In genomic region chr1:85307987-85308836, GRCh38 we compare ENCODE assay signal across 1 cellular context.
TF ChIP-seq lines count a peak whose summit lies in the region.

No MANE protein-coding gene starts in this region.

TF ChIP-seq in HepG2, 621 proteins besides CTCF, POLR2A, EP300 and RAD21 (continued from another document):
- TF ChIP-seq PAXIP1 (CRISPR knock-in tag; conservative IDR thresholded peaks at IDR 0.05) (0 out of 2 replicates have a peak, but pooled peaks have one; percentile 26), ZNF414 (CRISPR knock-in tag; IDR thresholded peaks at IDR 0.05) (0 out of 2 replicates have a peak, but pooled peaks have one; percentile 52), HOXA9 (CRISPR knock-in tag; IDR thresholded peaks at IDR 0.05; ENCODE audit: borderline replicate concordance) (no peak), ZHX2 (IDR thresholded peaks at IDR 0.05; ENCODE audit: low read depth) (peak; percentile 33; the same call in 1 of the 2 replicates), ZHX2 (CRISPR knock-in tag; IDR thresholded peaks at IDR 0.05; ENCODE audit: borderline replicate concordance) (no peak), YEATS2 (CRISPR knock-in tag; IDR thresholded peaks at IDR 0.05; ENCODE audit: borderline replicate concordance) (peak; percentile 48; the same call in 1 of the 2 replicates), ZNF639 (CRISPR knock-in tag; conservative IDR thresholded peaks at IDR 0.05) (no peak), MTF1 (CRISPR knock-in tag; IDR thresholded peaks at IDR 0.05) (no peak), ZNF225 (CRISPR knock-in tag; IDR thresholded peaks at IDR 0.05) (no peak), ZNF614 (CRISPR knock-in tag; IDR thresholded peaks at IDR 0.05; ENCODE audit: borderline replicate concordance) (peak; percentile 53; the same call in 1 of the 2 replicates), PHF21A (CRISPR knock-in tag; IDR thresholded peaks at IDR 0.05) (0 out of 2 replicates have a peak, but pooled peaks have one; percentile 25), ZMYM2 (CRISPR knock-in tag; IDR thresholded peaks at IDR 0.05) (no peak), E2F5 (CRISPR knock-in tag; conservative IDR thresholded peaks at IDR 0.05) (no peak), NFE2 (CRISPR knock-in tag; IDR thresholded peaks at IDR 0.05) (no peak), ZNF737 (CRISPR knock-in tag; IDR thresholded peaks at IDR 0.05; ENCODE audit: borderline replicate concordance) (no peak), ZNF572 (CRISPR knock-in tag; IDR thresholded peaks at IDR 0.05) (0 out of 2 replicates have a peak, but pooled peaks have one; percentile 49), ZNF124 (CRISPR knock-in tag; IDR thresholded peaks at IDR 0.05) (no peak), HNRNPL (IDR thresholded peaks at IDR 0.05; ENCODE audit: low read depth, low read length) (no peak), SIN3B (IDR thresholded peaks at IDR 0.05; ENCODE audit: low read length) (no peak), ZNF780A (CRISPR knock-in tag; IDR thresholded peaks at IDR 0.05) (0 out of 2 replicates have a peak, but pooled peaks have one; percentile 36), ATF4 (CRISPR knock-in tag; IDR thresholded peaks at IDR 0.05) (0 out of 4 replicates have a peak, but pooled peaks of 1 of the 2 experiments have one; percentile 27), ZNF768 (CRISPR knock-in tag; IDR thresholded peaks at IDR 0.05) (peak; percentile 50; the same call in 1 of the 2 replicates), TEAD2 (CRISPR knock-in tag; IDR thresholded peaks at IDR 0.05) (no peak), ZNF331 (CRISPR knock-in tag; IDR thresholded peaks at IDR 0.05) (peak; percentile 24; the same call in 1 of the 2 replicates), REL (CRISPR knock-in tag; conservative IDR thresholded peaks at IDR 0.05) (0 out of 2 replicates have a peak, but pooled peaks have one; percentile 43), TBL1XR1 (IDR thresholded peaks at IDR 0.05; ENCODE audit: borderline replicate concordance, low read length, partially characterized antibody) (no peak), ZNF552 (CRISPR knock-in tag; IDR thresholded peaks at IDR 0.05; ENCODE audit: borderline replicate concordance) (no peak), ZNF20 (CRISPR knock-in tag; IDR thresholded peaks at IDR 0.05) (no peak), RCOR2 (CRISPR knock-in tag; IDR thresholded peaks at IDR 0.05) (peak; percentile 16; the same call in 1 of the 2 replicates), ZNF598 (CRISPR knock-in tag; IDR thresholded peaks at IDR 0.05; ENCODE audit: borderline replicate concordance) (0 out of 2 replicates have a peak, but pooled peaks have one; percentile 29), ARID4A (CRISPR knock-in tag; IDR thresholded peaks at IDR 0.05; ENCODE audit: borderline replicate concordance) (no peak), SMAD1 (CRISPR knock-in tag; IDR thresholded peaks at IDR 0.05; ENCODE audit: borderline replicate concordance, low read depth) (no peak), ZSCAN25 (CRISPR knock-in tag; IDR thresholded peaks at IDR 0.05) (no peak), ZNF776 (CRISPR knock-in tag; IDR thresholded peaks at IDR 0.05) (no peak), ZNF34 (CRISPR knock-in tag; IDR thresholded peaks at IDR 0.05; ENCODE audit: borderline replicate concordance) (no peak)
TF ChIP-seq in HepG2: peak in this region for 76.
